Comparison of ENCODE assay signal across 26 cellular contexts in the genomic region with DNA sequence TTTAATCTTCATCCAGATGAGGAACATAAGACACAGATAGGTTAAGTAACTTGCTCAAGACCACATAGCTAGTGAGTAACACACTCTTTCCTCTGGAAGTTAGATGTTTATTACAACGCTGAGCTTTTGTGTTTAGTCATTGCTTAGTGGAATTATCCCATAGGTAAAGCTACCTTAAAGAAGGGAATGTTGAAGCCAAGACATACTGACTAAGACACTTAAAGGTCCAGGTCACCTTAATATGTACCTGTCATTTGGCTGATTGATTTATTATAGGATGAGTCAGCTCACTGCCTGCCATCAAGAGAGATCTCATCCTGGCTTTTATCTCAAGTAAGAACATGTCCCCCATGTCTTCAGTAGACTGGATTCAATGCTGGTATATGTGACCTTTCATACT. TPM values are rescaled to one million over a fixed set of nuclear protein-coding genes. Genes with fewer than 3 reads are reported as not detected.
DNase-seq lines count a peak whose midpoint lies in the region; FAIRE-seq and TF ChIP-seq lines count a peak whose summit lies in the region.
"Had no signal": no experiment of that assay in that cellular context is flagged by ENCODE, and none has a peak within 500 bp of the region (broad histone marks: within the 10 kb centered on the region; RNA-seq: fewer than 3 reads in every experiment).

No MANE protein-coding gene starts in this region.

- POLR2A ChIA-PET in activated CD4-positive, alpha-beta T cell treated with anti-CD3 and anti-CD28 coated beads, Interleukin-2, amount 10 ng/mL, durations not matched to agents 7 days and 5 days (lab: Charles Lee), result no interaction called here
- POLR2A ChIA-PET in RWPE1 (lab: Yijun Ruan, JAX; ENCODE audit: low non-redundant PET), result no interaction called here
- POLR2A ChIA-PET in endothelial cell of umbilical vein (lab: Charles Lee), result no interaction called here

- H3K36me3 ChIP-seq in endothelial cell of umbilical vein (ENCODE audit: control insufficient read depth in 2 of 2, extremely low read depth in 1 of 2, insufficient read depth in 2 of 2, low read length in 2 of 2), result no peaks in the 10 kb centered on the region
- no peaks in the 10 kb centered on the region for H3K36me3 ChIP-seq in kidney (ENCODE audit: control insufficient read depth in 1 of 2, insufficient read depth in 2 of 2, low read length in 2 of 2)
- H3K36me3 ChIP-seq: BE2C, Peyer's patch, SJCRH30 had no signal

- no peak overlapping the region for H2AFZ ChIP-seq in endothelial cell of umbilical vein (ENCODE audit: low read depth, low read length)

- CTCF ChIA-PET in activated CD4-positive, alpha-beta T cell treated with anti-CD3 and anti-CD28 coated beads, Interleukin-2, amount 10 ng/mL, durations not matched to agents 7 days and 5 days (lab: Charles Lee), result no interaction called here
- CTCF ChIA-PET in RWPE1 (lab: Yijun Ruan, JAX) (interaction anchor here (1.0 to 1.1 kb wide), 2 partner anchors 101 to 242 kb away, joined by 3 to 4 read pairs; no protein-coding TSS in a partner anchor), endothelial cell of umbilical vein (lab: Charles Lee) (interaction anchor here (0.9 to 1.4 kb wide), 2 partner anchors 10 to 73 kb away, joined by 3 read pairs; no protein-coding TSS in a partner anchor)

- no peaks in the 10 kb centered on the region for H3K9me3 ChIP-seq in endothelial cell of umbilical vein (replicated peaks; ENCODE audit: control insufficient read depth, insufficient read depth, low read length)
- no peaks in the 10 kb centered on the region for H3K9me3 ChIP-seq in kidney (ENCODE audit: control insufficient read depth in 1 of 2, low read length in 2 of 2)
- H3K9me3 ChIP-seq: BE2C, Peyer's patch, SJCRH30 had no signal

- dilution Hi-C loops in endothelial cell of umbilical vein (cut with MboI; ENCODE audit: extremely low pct_ligation_motif_present, low sequenced_read_pairs), result no loop called here

- no peaks in the 10 kb centered on the region for H3K27me3 Mint-ChIP-seq in activated CD4-positive, alpha-beta T cell treated with anti-CD3 and anti-CD28 coated beads, Interleukin-2, amount 10 ng/mL, durations not matched to agents 24 days and 14 days
- no peaks in the 10 kb centered on the region for H3K27me3 Mint-ChIP-seq in activated CD4-positive, alpha-beta T cell treated with anti-CD3 and anti-CD28 coated beads, Interleukin-2, amount 10 ng/mL, durations not matched to agents 7 days and 5 days

- peak; percentile 16 for DNase-seq in activated CD4-positive, alpha-beta T cell treated with anti-CD3 and anti-CD28 coated beads, Interleukin-2, amount 10 ng/mL, durations not matched to agents 24 days and 14 days
- no peak for DNase-seq in activated CD4-positive, alpha-beta T cell treated with anti-CD3 and anti-CD28 coated beads, Interleukin-2, amount 10 ng/mL, durations not matched to agents 7 days and 5 days
- DNase-seq in RWPE1 (ENCODE audit: low spot score) (peak; percentile 49), endothelial cell of umbilical vein (ENCODE audit: low read depth, low spot score) (no peak), iris pigment epithelial cell (ENCODE audit: low read depth) (peak; percentile 26), DMS114 treated with DMSO at 0.1 percent for 48 hours (lab: John Stamatoyannopoulos, UW; ENCODE audit: unreplicated experiment) (no peak), SK-N-DZ (ENCODE audit: low spot score) (no peak), kidney (no peak)
- DNase-seq: 8988T; ACHN; BE2C; CD8-positive, alpha-beta memory T cell; DMS 273 treated with DMSO at 0.1 percent for 48 hours; HCEC 1CT; Kasumi-1; MM.1S; NCI-H2029; NCI-H510A; NCI-H69; Peyer's patch; SJCRH30 had no signal

- TF ChIP-seq POLR2A in endothelial cell of umbilical vein (IDR thresholded peaks at IDR 0.05; ENCODE audit: low read depth, low read length), result no peak

- TF ChIP-seq CTCF in RWPE1 (conservative IDR thresholded peaks at IDR 0.05; ENCODE audit: low read depth) (no peak), endothelial cell of umbilical vein (IDR thresholded peaks at IDR 0.05; ENCODE audit: extremely low read depth in 1 of 2, insufficient read depth in 1 of 2, low read depth in 1 of 2, low read length in 2 of 2) (no peak), kidney (IDR thresholded peaks at IDR 0.05; ENCODE audit: borderline replicate concordance, extremely low read depth, insufficient read depth) (no peak)

- peaks cover 6% of the 10 kb centered on the region for H3K9me3 Mint-ChIP-seq in activated CD4-positive, alpha-beta T cell treated with anti-CD3 and anti-CD28 coated beads, Interleukin-2, amount 10 ng/mL, durations not matched to agents 24 days and 14 days
- no peaks in the 10 kb centered on the region for H3K9me3 Mint-ChIP-seq in activated CD4-positive, alpha-beta T cell treated with anti-CD3 and anti-CD28 coated beads, Interleukin-2, amount 10 ng/mL, durations not matched to agents 7 days and 5 days

- no peaks in the 10 kb centered on the region for H3K27me3 ChIP-seq in endothelial cell of umbilical vein (ENCODE audit: control insufficient read depth in 2 of 2, insufficient read depth in 2 of 2, low read length in 2 of 2)
- H3K27me3 ChIP-seq: BE2C, Peyer's patch, SJCRH30 had no signal

- no peaks in the 10 kb centered on the region for H3K36me3 Mint-ChIP-seq in activated CD4-positive, alpha-beta T cell treated with anti-CD3 and anti-CD28 coated beads, Interleukin-2, amount 10 ng/mL, durations not matched to agents 24 days and 14 days (ENCODE audit: low read depth)
- no peaks in the 10 kb centered on the region for H3K36me3 Mint-ChIP-seq in activated CD4-positive, alpha-beta T cell treated with anti-CD3 and anti-CD28 coated beads, Interleukin-2, amount 10 ng/mL, durations not matched to agents 7 days and 5 days (ENCODE audit: low read depth)
- H3K36me3 Mint-ChIP-seq: CD14-positive monocyte; CD8-positive, alpha-beta memory T cell had no signal

- no peak overlapping the region for H3K27ac Mint-ChIP-seq in activated CD4-positive, alpha-beta T cell treated with anti-CD3 and anti-CD28 coated beads, Interleukin-2, amount 10 ng/mL, durations not matched to agents 24 days and 14 days
- H3K27ac Mint-ChIP-seq in activated CD4-positive, alpha-beta T cell treated with anti-CD3 and anti-CD28 coated beads, Interleukin-2, amount 10 ng/mL, durations not matched to agents 7 days and 5 days, result no peak overlapping the region
- H3K27ac Mint-ChIP-seq: CD14-positive monocyte; CD8-positive, alpha-beta memory T cell had no signal

- H3K4me3 ChIP-seq in endothelial cell of umbilical vein (replicated peaks in 1 of 3; ENCODE audit: insufficient read depth in 1 of 3, low read depth in 1 of 3, low read length in 3 of 3) (no peak overlapping the region), kidney (ENCODE audit: low read length in 2 of 2) (no peak overlapping the region)
- H3K4me3 ChIP-seq: Peyer's patch, SJCRH30 had no signal

- no peak overlapping the region for H3K9ac ChIP-seq in endothelial cell of umbilical vein (replicated peaks; ENCODE audit: extremely low read depth, insufficient read depth, low read length)
- no peak overlapping the region for H3K9ac ChIP-seq in kidney (ENCODE audit: low read length in 2 of 2)

- no peaks in the 10 kb centered on the region for H4K20me1 ChIP-seq in endothelial cell of umbilical vein (replicated peaks; ENCODE audit: control insufficient read depth, extremely low read depth, insufficient read depth, low read length)

- H3K4me1 ChIP-seq in endothelial cell of umbilical vein (ENCODE audit: control insufficient read depth, extremely low read depth, insufficient read depth, low read length) (peaks cover 31% of the 10 kb centered on the region), kidney (ENCODE audit: control insufficient read depth in 1 of 2, insufficient read depth in 1 of 2, low read depth in 1 of 2, low read length in 2 of 2) (no peaks in the 10 kb centered on the region)
- H3K4me1 ChIP-seq: BE2C, Peyer's patch, SJCRH30 had no signal

- no peaks in the 10 kb centered on the region for H3K79me2 ChIP-seq in endothelial cell of umbilical vein (ENCODE audit: control insufficient read depth, insufficient read depth, low read length)

- peaks cover 6% of the 10 kb centered on the region for H3K4me1 Mint-ChIP-seq in activated CD4-positive, alpha-beta T cell treated with anti-CD3 and anti-CD28 coated beads, Interleukin-2, amount 10 ng/mL, durations not matched to agents 24 days and 14 days
- H3K4me1 Mint-ChIP-seq in activated CD4-positive, alpha-beta T cell treated with anti-CD3 and anti-CD28 coated beads, Interleukin-2, amount 10 ng/mL, durations not matched to agents 7 days and 5 days, result no peaks in the 10 kb centered on the region
- H3K4me1 Mint-ChIP-seq: CD14-positive monocyte; CD8-positive, alpha-beta memory T cell had no signal

- intact Hi-C loops in activated CD4-positive, alpha-beta T cell treated with anti-CD3 and anti-CD28 coated beads, Interleukin-2, amount 10 ng/mL, durations not matched to agents 24 days and 14 days (cut with micrococcal nuclease), result no loop called here
- intact Hi-C loops in endothelial cell of umbilical vein (cut with micrococcal nuclease), result no loop called here
- intact Hi-C loops in kidney (cut with DNase I), result no loop called here

- H3K9me1 ChIP-seq in endothelial cell of umbilical vein (replicated peaks; ENCODE audit: control insufficient read depth, extremely low read depth, insufficient read depth, low read length), result no peaks in the 10 kb centered on the region

- FAIRE-seq in endothelial cell of umbilical vein (lab: Jason Lieb, UNC), result peak; percentile 47
- FAIRE-seq in kidney (lab: Jason Lieb, UNC), result no peak
- FAIRE-seq: GM19239, H1, HepG2 had no signal

- H3K4me3 Mint-ChIP-seq in activated CD4-positive, alpha-beta T cell treated with anti-CD3 and anti-CD28 coated beads, Interleukin-2, amount 10 ng/mL, durations not matched to agents 24 days and 14 days, result no peak overlapping the region
- H3K4me3 Mint-ChIP-seq in activated CD4-positive, alpha-beta T cell treated with anti-CD3 and anti-CD28 coated beads, Interleukin-2, amount 10 ng/mL, durations not matched to agents 7 days and 5 days, result no peak overlapping the region
- H3K4me3 Mint-ChIP-seq: CD14-positive monocyte; CD8-positive, alpha-beta memory T cell had no signal

- H3K27ac ChIP-seq in RWPE1, result no peak overlapping the region
- H3K27ac ChIP-seq in endothelial cell of umbilical vein (ENCODE audit: insufficient read depth, low read depth, low read length), result no peak overlapping the region
- no peak overlapping the region for H3K27ac ChIP-seq in kidney (ENCODE audit: low read depth in 2 of 2, low read length in 2 of 2)
- H3K27ac ChIP-seq: HL-60, Peyer's patch, SJCRH30 had no signal

- BruUV-seq in endothelial cell of umbilical vein (replicated peaks; lab: Mats Ljungman, UMichigan), result no TSS peak

- no peak overlapping the region for H3K4me2 ChIP-seq in endothelial cell of umbilical vein (ENCODE audit: insufficient read depth, low read length)

RNA-seq across cellular contexts. Expression of a gene that starts 53.4 kb away (rescaled TPM):
- total RNA-seq in activated CD4-positive, alpha-beta T cell treated with anti-CD3 and anti-CD28 coated beads, Interleukin-2, amount 10 ng/mL, durations not matched to agents 24 days and 14 days, result not detected in 2 replicates
- total RNA-seq in activated CD4-positive, alpha-beta T cell treated with anti-CD3 and anti-CD28 coated beads, Interleukin-2, amount 10 ng/mL, durations not matched to agents 7 days and 5 days, result not detected
- total RNA-seq in endothelial cell of umbilical vein (139 and 145 TPM in 2 replicates), kidney (28.8 TPM)
- polyA plus RNA-seq in endothelial cell of umbilical vein (65.8 and 80.5 TPM in 2 replicates), kidney (ENCODE audit: insufficient read depth, low read depth, low replicate concordance) (20.4 TPM)
- 64.9 TPM in 2 replicates for polyA plus RNA-seq in endothelial cell of umbilical vein (2011; cell fraction: cytosol; rRNA removed)
- 157 and 176 TPM in 2 replicates for polyA plus RNA-seq in endothelial cell of umbilical vein (2011; cell fraction: nucleus; rRNA removed)
- 59.2 and 89.6 TPM in 2 replicates for polyA plus RNA-seq in endothelial cell of umbilical vein (2012)
- polyA minus RNA-seq in endothelial cell of umbilical vein, result 280 and 307 TPM in 2 replicates
- not detected for polyA minus RNA-seq in endothelial cell of umbilical vein (2011; cell fraction: cytosol; rRNA and poly(A)+ RNA removed)
- polyA minus RNA-seq in endothelial cell of umbilical vein (2011; cell fraction: nucleus; rRNA and poly(A)+ RNA removed), result 133 and 202 TPM in 2 replicates
- not detected in 2 replicates for polyA plus RNA-seq in SK-N-DZ (2014; cell fraction: cytosol; rRNA removed)
- polyA plus RNA-seq in SK-N-DZ (2014; cell fraction: nucleus; rRNA removed), result not detected in 2 replicates
- total RNA-seq: CD8-positive, alpha-beta memory T cell; HepG2 had no signal
- polyA plus RNA-seq: CD14-positive monocyte; CD8-positive, alpha-beta memory T cell; HepG2 had no signal

Comparison
In these comparisons a context has a peak if more than half of its experiments do, and no peak if none do; other contexts are left out.
1. DNase-seq: peak in activated CD4-positive, alpha-beta T cell treated with anti-CD3 and anti-CD28 coated beads, Interleukin-2, amount 10 ng/mL, durations not matched to agents 24 days and 14 days (single experiment), RWPE1 (single experiment) and iris pigment epithelial cell (single experiment); none in activated CD4-positive, alpha-beta T cell treated with anti-CD3 and anti-CD28 coated beads, Interleukin-2, amount 10 ng/mL, durations not matched to agents 7 days and 5 days (single experiment), endothelial cell of umbilical vein (single experiment), DMS114 treated with DMSO at 0.1 percent for 48 hours (single experiment), SK-N-DZ (single experiment) and kidney (single experiment).
2. RNA of a gene that starts 53.4 kb away (total RNA-seq): 139 to 145 TPM in endothelial cell of umbilical vein and 28.8 TPM in kidney (single experiment); not detected in activated CD4-positive, alpha-beta T cell treated with anti-CD3 and anti-CD28 coated beads, Interleukin-2, amount 10 ng/mL, durations not matched to agents 24 days and 14 days and not detected in activated CD4-positive, alpha-beta T cell treated with anti-CD3 and anti-CD28 coated beads, Interleukin-2, amount 10 ng/mL, durations not matched to agents 7 days and 5 days; every median in the first group is over 10 times any median in the second.